In the genomic region with DNA sequence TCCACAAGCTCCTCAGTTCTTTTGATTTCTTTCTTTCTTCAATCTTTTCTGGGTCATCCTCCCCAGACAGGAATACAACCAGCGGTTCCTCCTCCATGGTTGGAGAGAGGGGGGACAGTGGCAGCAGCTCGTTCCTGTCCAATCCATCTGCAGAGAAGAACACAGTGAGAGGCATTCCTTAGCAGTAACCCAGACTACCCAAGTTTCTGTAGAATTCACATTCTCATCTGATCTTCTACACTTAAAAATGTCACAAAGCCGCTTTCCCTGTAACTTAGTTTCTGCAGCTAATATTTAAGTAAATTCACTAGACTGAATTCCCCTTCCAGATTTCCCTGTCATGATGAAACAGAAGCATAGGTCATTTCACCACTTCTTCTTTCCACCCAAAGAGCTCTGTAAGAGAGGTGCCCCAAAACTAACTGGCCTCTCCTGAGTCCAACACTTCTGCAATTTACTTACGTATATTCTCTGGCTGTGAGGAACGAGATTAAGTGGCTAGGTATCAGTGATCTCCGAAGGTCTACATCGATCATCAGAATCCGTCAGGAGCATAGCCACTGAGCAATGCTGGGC, we compare ENCODE assay signal across 16 cellular contexts.
DNase-seq lines count a peak whose midpoint lies in the region; ATAC-seq and TF ChIP-seq lines count a peak whose summit lies in the region.
"Had no signal": no experiment of that assay in that cellular context is flagged by ENCODE, and none has a peak within 500 bp of the region (broad histone marks: within the 10 kb centered on the region; RNA-seq: fewer than 3 reads in every experiment).

No MANE protein-coding gene starts in this region.

- peak; percentile 37 for ATAC-seq in GM21423 (IDR thresholded peaks at IDR 0.05; ENCODE audit: unreplicated experiment)
- ATAC-seq in lower lobe of right lung, result peak; percentile 49 to 59
- no peak for ATAC-seq in foreskin keratinocyte
- ATAC-seq: left lobe of liver had no signal

- H3K27ac ChIP-seq in lower lobe of right lung, result no peak overlapping the region
- H3K27ac ChIP-seq in foreskin keratinocyte, result no peak overlapping the region
- H3K27ac ChIP-seq: esophagus squamous epithelium, suprapubic skin had no signal

- intact Hi-C loops in lower lobe of right lung (cut with DNase I), result no loop called here

- H3K4me3 ChIP-seq in lower lobe of right lung, result no peak overlapping the region
- H3K4me3 ChIP-seq: esophagus squamous epithelium, suprapubic skin had no signal

- H3K4me3 Mint-ChIP-seq in immature natural killer cell (no peak overlapping the region), HFFc6 (no peak overlapping the region)
- H3K4me3 Mint-ChIP-seq: naive B cell had no signal

- peaks cover 24% of the 10 kb centered on the region for H3K36me3 ChIP-seq in lower lobe of right lung

- no peaks in the 10 kb centered on the region for H3K4me1 ChIP-seq in lower lobe of right lung
- no peaks in the 10 kb centered on the region for H3K4me1 ChIP-seq in foreskin keratinocyte
- H3K4me1 ChIP-seq: BE2C, esophagus squamous epithelium, suprapubic skin had no signal

- no peak for TF ChIP-seq CTCF in GM10266 (IDR thresholded peaks at IDR 0.05; ENCODE audit: control insufficient read depth, insufficient read depth, low read depth, missing control alignments)
- TF ChIP-seq CTCF in lower lobe of right lung (IDR thresholded peaks at IDR 0.05), result no peak
- TF ChIP-seq CTCF in foreskin keratinocyte (conservative IDR thresholded peaks at IDR 0.05), result no peak
- TF ChIP-seq CTCF in HFFc6 (IDR thresholded peaks at IDR 0.05), result no peak

- peaks cover 0 to 5% (median 0%) of the 10 kb centered on the region in 6 donors for H3K9me3 Mint-ChIP-seq in immature natural killer cell
- H3K9me3 Mint-ChIP-seq in HFFc6, result no peaks in the 10 kb centered on the region

- H3K4me1 Mint-ChIP-seq in immature natural killer cell (peaks cover 3 to 14% of the 10 kb centered on the region in 2 donors), HFFc6 (ENCODE audit: low read depth) (peaks cover 16% of the 10 kb centered on the region)
- H3K4me1 Mint-ChIP-seq: naive B cell had no signal

- DNase-seq in GM10266 (ENCODE audit: extremely low spot score) (peak; percentile 8), MV-4-11 (lab: John Stamatoyannopoulos, UW) (peak; percentile 20), lower lobe of right lung (no peak), foreskin keratinocyte (no peak), SHP77 treated with DMSO at 0.1 percent for 48 hours (lab: John Stamatoyannopoulos, UW) (no peak), immature natural killer cell (no peak), HFFc6 (no peak)
- DNase-seq: BE2C, esophagus squamous epithelium, hypothalamus, naive B cell, NCI-H2029, NCI-H526 treated with DMSO at 0.1 percent for 48 hours had no signal

- H3K36me3 Mint-ChIP-seq in immature natural killer cell (peaks cover 0 to 7% (median 0%) of the 10 kb centered on the region in 3 donors), HFFc6 (ENCODE audit: low read depth) (peaks cover 14% of the 10 kb centered on the region)
- H3K36me3 Mint-ChIP-seq: naive B cell had no signal

- H3K9me3 ChIP-seq in lower lobe of right lung, result no peaks in the 10 kb centered on the region
- H3K9me3 ChIP-seq: BE2C, esophagus squamous epithelium, suprapubic skin had no signal

- H3K27ac Mint-ChIP-seq in immature natural killer cell (no peak overlapping the region), HFFc6 (no peak overlapping the region)

- H3K27me3 ChIP-seq in lower lobe of right lung (ENCODE audit: low read depth) (no peaks in the 10 kb centered on the region), foreskin keratinocyte (no peaks in the 10 kb centered on the region)
- H3K27me3 ChIP-seq: BE2C, esophagus squamous epithelium, suprapubic skin had no signal

- H3K27me3 Mint-ChIP-seq in immature natural killer cell (ENCODE audit: low read depth in 3 of 3), result peaks cover 0 to 2% (median 0%) of the 10 kb centered on the region in 3 donors
- H3K27me3 Mint-ChIP-seq in HFFc6 (ENCODE audit: insufficient read depth), result no peaks in the 10 kb centered on the region; the same call in 1 of the 2 replicates
- H3K27me3 Mint-ChIP-seq: naive B cell had no signal

Comparison
In these comparisons a context has a peak if more than half of its experiments do, and no peak if none do; other contexts are left out.
1. DNase-seq: peak in GM10266 (single experiment) and MV-4-11 (single experiment); none in lower lobe of right lung (single experiment), foreskin keratinocyte (0 of 2), SHP77 treated with DMSO at 0.1 percent for 48 hours (single experiment), immature natural killer cell (0 of 3) and HFFc6 (single experiment).